ENCODE assay signal across 9 cellular contexts in genomic region chr14:99793213-99794155, GRCh38. TPM values are rescaled to one million over a fixed set of nuclear protein-coding genes. Genes with fewer than 3 reads are reported as not detected.
DNase-seq lines count a peak whose midpoint lies in the region; ATAC-seq and TF ChIP-seq lines count a peak whose summit lies in the region.
"Had no signal": no experiment of that assay in that cellular context is flagged by ENCODE, and none has a peak within 500 bp of the region (broad histone marks: within the 10 kb centered on the region; RNA-seq: fewer than 3 reads in every experiment).

Gene EML1 (plus strand): TSS chr14:99793413. CDS start chr14:99793477, 64 bp downstream.

- H3K4me1 ChIP-seq in parathyroid adenoma (peaks cover 23% of the 10 kb centered on the region), thoracic aorta (ENCODE audit: control insufficient read depth in 1 of 2, low read depth in 2 of 2) (peaks cover 6 to 32% of the 10 kb centered on the region in 2 donors)

- ATAC-seq in GM21529 (IDR thresholded peaks at IDR 0.05; ENCODE audit: unreplicated experiment) (peak; percentile 91), Right ventricle myocardium inferior (peak; percentile 93), thoracic aorta (ENCODE audit: insufficient number of reproducible peaks, low FRiP score, low read depth) (peak; percentile 80)
- peak; percentile 86 for ATAC-seq in activated naive CD8-positive, alpha-beta T cell treated with anti-CD3 and anti-CD28 coated beads, Interleukin-2, amount 50 U/mL, for 24 hours

- H2AFZ ChIP-seq in SU-DHL-6 (ENCODE audit: low read depth, low read length, severe bottlenecking) (no peak within 1 kb of the TSS), parathyroid adenoma (peak within 1 kb of the TSS; percentile 96)

- peak within 1 kb of the TSS; percentile 31 to 91 (median 63) for H3K4me3 Mint-ChIP-seq in IgD-negative memory B cell
- peak within 1 kb of the TSS; percentile 68 for H3K4me3 Mint-ChIP-seq in activated naive CD8-positive, alpha-beta T cell treated with anti-CD3 and anti-CD28 coated beads, Interleukin-2, amount 50 U/mL, for 24 hours

- H3K4me3 ChIP-seq in SU-DHL-6 (ENCODE audit: insufficient read depth, low read length, poor library complexity, severe bottlenecking): no peak within 1 kb of the TSS
- peak within 1 kb of the TSS; percentile 59 for H3K4me3 ChIP-seq in parathyroid adenoma (ENCODE audit: low read depth, low read length)
- peak within 1 kb of the TSS; percentile 71 for H3K4me3 ChIP-seq in thoracic aorta

- H4K20me1 ChIP-seq in SU-DHL-6 (ENCODE audit: low read depth, low read length): no peaks in the 10 kb centered on the region

- H3K36me3 ChIP-seq in SU-DHL-6 (ENCODE audit: low read length): no peaks in the 10 kb centered on the region
- H3K36me3 ChIP-seq in parathyroid adenoma (ENCODE audit: control insufficient read depth, insufficient read depth, low read length): no peaks in the 10 kb centered on the region
- no peaks in the 10 kb centered on the region for H3K36me3 ChIP-seq in thoracic aorta
- H3K36me3 ChIP-seq: neutrophil had no signal

- peaks cover 0 to 3% (median 0%) of the 10 kb centered on the region in 3 donors for H3K9me3 Mint-ChIP-seq in IgD-negative memory B cell
- H3K9me3 Mint-ChIP-seq in activated naive CD8-positive, alpha-beta T cell treated with anti-CD3 and anti-CD28 coated beads, Interleukin-2, amount 50 U/mL, for 24 hours: no peaks in the 10 kb centered on the region

- peak within 1 kb of the TSS; percentile 64 for H3K4me2 ChIP-seq in SU-DHL-6 (ENCODE audit: low read depth, low read length, poor library complexity, severe bottlenecking)
- H3K4me2 ChIP-seq in parathyroid adenoma (ENCODE audit: low read length): peak within 1 kb of the TSS; percentile 85

- H3K9ac ChIP-seq in SU-DHL-6 (ENCODE audit: low read length) (no peak within 1 kb of the TSS), parathyroid adenoma (peak within 1 kb of the TSS; percentile 43)

- H3K36me3 Mint-ChIP-seq in IgD-negative memory B cell: no peaks in the 10 kb centered on the region
- H3K36me3 Mint-ChIP-seq in activated naive CD8-positive, alpha-beta T cell treated with anti-CD3 and anti-CD28 coated beads, Interleukin-2, amount 50 U/mL, for 24 hours (ENCODE audit: low read depth): no peaks in the 10 kb centered on the region

- H3K79me2 ChIP-seq in SU-DHL-6 (ENCODE audit: insufficient read depth, low read length) (no peaks in the 10 kb centered on the region), parathyroid adenoma (peaks cover 11% of the 10 kb centered on the region)

- H3K27me3 ChIP-seq in SU-DHL-6 (ENCODE audit: low read length): no peaks in the 10 kb centered on the region; the same call in 1 of the 2 replicates
- no peaks in the 10 kb centered on the region for H3K27me3 ChIP-seq in parathyroid adenoma (ENCODE audit: control insufficient read depth, insufficient read depth, low read length)
- H3K27me3 ChIP-seq in thoracic aorta (replicated peaks; ENCODE audit: insufficient read depth): peaks cover 4% of the 10 kb centered on the region

- H3K27ac Mint-ChIP-seq in IgD-negative memory B cell: peak within 1 kb of the TSS in 2 of 3 donors; percentile 20 to 74
- peak within 1 kb of the TSS; percentile 29 for H3K27ac Mint-ChIP-seq in activated naive CD8-positive, alpha-beta T cell treated with anti-CD3 and anti-CD28 coated beads, Interleukin-2, amount 50 U/mL, for 24 hours

- H3F3A ChIP-seq in SU-DHL-6 (ENCODE audit: insufficient read depth): no peaks in the 10 kb centered on the region

- intact Hi-C loops in Right ventricle myocardium inferior (cut with DNase I): loop anchor here (2.0 to 5.0 kb wide), 2 partner anchors 41 to 57 kb away; no protein-coding TSS in a partner anchor

- peaks cover 41% of the 10 kb centered on the region for H3K27me3 Mint-ChIP-seq in IgD-negative memory B cell
- H3K27me3 Mint-ChIP-seq in activated naive CD8-positive, alpha-beta T cell treated with anti-CD3 and anti-CD28 coated beads, Interleukin-2, amount 50 U/mL, for 24 hours: peaks cover 50% of the 10 kb centered on the region

- H3K9me2 ChIP-seq in SU-DHL-6 (replicated peaks; ENCODE audit: insufficient read depth, low read length): no peaks in the 10 kb centered on the region

- no peak within 1 kb of the TSS for H3K27ac ChIP-seq in SU-DHL-6 (ENCODE audit: low read depth, low read length)
- H3K27ac ChIP-seq in parathyroid adenoma: peak within 1 kb of the TSS; percentile 66
- peak within 1 kb of the TSS; percentile 73 to 79 for H3K27ac ChIP-seq in thoracic aorta
- H3K27ac ChIP-seq: neutrophil had no signal

- DNase-seq in DMS153 (lab: John Stamatoyannopoulos, UW) (peak; percentile 4), Right ventricle myocardium inferior (ENCODE audit: missing footprints) (peak; percentile 93), thoracic aorta (ENCODE audit: low spot score) (no peak)
- DNase-seq in activated naive CD8-positive, alpha-beta T cell treated with anti-CD3 and anti-CD28 coated beads, Interleukin-2, amount 50 U/mL, for 24 hours: peak; percentile 76

- peaks cover 0 to 8% (median 7%) of the 10 kb centered on the region in 3 donors for H3K4me1 Mint-ChIP-seq in IgD-negative memory B cell
- peaks cover 15% of the 10 kb centered on the region for H3K4me1 Mint-ChIP-seq in activated naive CD8-positive, alpha-beta T cell treated with anti-CD3 and anti-CD28 coated beads, Interleukin-2, amount 50 U/mL, for 24 hours

- H3K9me3 ChIP-seq in SU-DHL-6 (ENCODE audit: insufficient read depth, low read length): no peaks in the 10 kb centered on the region
- no peaks in the 10 kb centered on the region for H3K9me3 ChIP-seq in parathyroid adenoma (ENCODE audit: control insufficient read depth, low read length)
- H3K9me3 ChIP-seq in thoracic aorta: no peaks in the 10 kb centered on the region
- H3K9me3 ChIP-seq: neutrophil had no signal

- TF ChIP-seq CTCF in SU-DHL-6 (IDR thresholded peaks at IDR 0.05; ENCODE audit: insufficient read depth, low read length, poor library complexity, severe bottlenecking): no peak
- TF ChIP-seq CTCF in parathyroid adenoma (IDR thresholded peaks at IDR 0.05): no peak
- no peak for TF ChIP-seq CTCF in thoracic aorta (IDR thresholded peaks at IDR 0.05)

RNA-seq across cellular contexts. Expression of gene EML1, which starts in this region (rescaled TPM):
- not detected for polyA plus RNA-seq in IgD-negative memory B cell
- total RNA-seq in Right ventricle myocardium inferior: 49.6 TPM
- 10 to 100 TPM; 55.1 to 66.5 TPM for total RNA-seq in thoracic aorta
